In the genomic region with DNA sequence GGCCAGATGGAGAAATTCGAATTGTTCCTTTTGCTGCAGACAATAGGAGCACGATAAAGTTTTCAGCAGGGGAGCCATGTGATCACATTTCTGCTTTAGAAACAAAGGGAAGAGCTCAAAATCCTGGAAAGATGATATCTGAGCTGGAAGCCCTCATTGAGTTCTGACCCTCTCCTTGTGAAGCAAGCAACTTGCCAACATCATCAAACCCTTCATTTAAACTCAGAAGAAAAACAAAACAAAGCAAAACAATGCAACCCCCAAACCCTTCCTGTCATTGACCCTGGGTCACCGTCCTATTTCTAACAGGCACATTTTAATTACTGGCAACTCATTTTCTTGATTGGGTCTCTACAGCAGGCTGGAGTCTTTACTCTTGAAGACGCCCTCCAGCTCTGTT, we compare ENCODE assay signal across 17 cellular contexts.
DNase-seq lines count a peak whose midpoint lies in the region; ATAC-seq and TF ChIP-seq lines count a peak whose summit lies in the region.
"Had no signal": no experiment of that assay in that cellular context is flagged by ENCODE, and none has a peak within 500 bp of the region (broad histone marks: within the 10 kb centered on the region; RNA-seq: fewer than 3 reads in every experiment).

No MANE protein-coding gene starts in this region.

- TF ChIP-seq CTCF in body of pancreas (IDR thresholded peaks at IDR 0.05): no peak
- no peak for TF ChIP-seq CTCF in Calu3 (IDR thresholded peaks at IDR 0.05; ENCODE audit: unreplicated experiment)
- no peak for TF ChIP-seq CTCF in mucosa of descending colon (IDR thresholded peaks at IDR 0.05)

- POLR2A ChIA-PET in activated CD4-positive, alpha-beta T cell treated with anti-CD3 and anti-CD28 coated beads for 36 hours (lab: Charles Lee): no interaction called here

- no peak overlapping the region for H3K27ac ChIP-seq in body of pancreas
- H3K27ac ChIP-seq: 22Rv1 had no signal

- H3K27me3 Mint-ChIP-seq in activated CD4-positive, alpha-beta T cell treated with anti-CD3 and anti-CD28 coated beads for 36 hours: no peaks in the 10 kb centered on the region
- peaks cover 5% of the 10 kb centered on the region for H3K27me3 Mint-ChIP-seq in Calu3 (ENCODE audit: unreplicated experiment)
- H3K27me3 Mint-ChIP-seq: activated naive CD8-positive, alpha-beta T cell treated with anti-CD3 and anti-CD28 coated beads for 36 hours had no signal

- BruUV-seq in Calu3 (replicated peaks; lab: Mats Ljungman, UMichigan): no TSS peak

- CTCF ChIA-PET in activated CD4-positive, alpha-beta T cell treated with anti-CD3 and anti-CD28 coated beads for 36 hours (lab: Charles Lee): interaction anchor here (0.5 to 1.2 kb wide), 2 partner anchors 30 to 154 kb away, joined by 3 to 4 read pairs; no protein-coding TSS in a partner anchor
- CTCF ChIA-PET in Calu3 (lab: Charles Lee): no interaction called here

- H3K9me3 Mint-ChIP-seq in activated CD4-positive, alpha-beta T cell treated with anti-CD3 and anti-CD28 coated beads for 36 hours (ENCODE audit: low read depth): no peaks in the 10 kb centered on the region
- H3K9me3 Mint-ChIP-seq in stimulated activated effector memory CD8-positive, alpha-beta T cell treated with anti-CD3 and anti-CD28 coated beads, Interleukin-12 subunit alpha, Interleukin-12 subunit beta, amount 100 ng/mL, for 72 hours: no peaks in the 10 kb centered on the region
- peaks cover 6% of the 10 kb centered on the region for H3K9me3 Mint-ChIP-seq in Calu3 (ENCODE audit: low read depth, unreplicated experiment)
- H3K9me3 Mint-ChIP-seq: activated naive CD8-positive, alpha-beta T cell treated with anti-CD3 and anti-CD28 coated beads for 36 hours; activated T-helper 1 cell treated with anti-CD3 and anti-CD28 coated beads, Interleukin-12 subunit alpha, Interleukin-12 subunit beta, Interleukin-2, Interleukin-4 antibody, amounts not matched to agents 30 ng/mL and 10 ng/mL and 1 ng/mL, durations not matched to agents 14 hours and 24 hours and 36 hours; CD8-positive, alpha-beta memory T cell had no signal

- H3K9me3 ChIP-seq in body of pancreas: no peaks in the 10 kb centered on the region
- H3K9me3 ChIP-seq in mucosa of descending colon: no peaks in the 10 kb centered on the region
- H3K9me3 ChIP-seq: thoracic aorta had no signal

- no peak for ATAC-seq in activated CD4-positive, alpha-beta T cell treated with anti-CD3 and anti-CD28 coated beads for 36 hours
- ATAC-seq in body of pancreas (peak; percentile 19), left ventricle myocardium superior (peak; percentile 32), mucosa of descending colon (no peak)
- ATAC-seq in stimulated activated effector memory CD8-positive, alpha-beta T cell treated with anti-CD3 and anti-CD28 coated beads, Interleukin-12 subunit alpha, Interleukin-12 subunit beta, amount 100 ng/mL, for 72 hours: no peak
- ATAC-seq: stimulated activated naive B cell treated with anti-CD40 and anti-IgM and Interleukin-4, amounts not matched to agents 10 μg/mL and 1 μg/mL and 100 μg/mL, for 72 hours had no signal

- H3K27me3 ChIP-seq in body of pancreas: no peaks in the 10 kb centered on the region

- intact Hi-C loops in activated CD4-positive, alpha-beta T cell treated with anti-CD3 and anti-CD28 coated beads for 36 hours (cut with DNase I, micrococcal nuclease): no loop called here
- intact Hi-C loops in body of pancreas (cut with DNase I) (no loop called here), left ventricle myocardium superior (cut with micrococcal nuclease) (no loop called here), Calu3 (cut with micrococcal nuclease; ENCODE audit: unreplicated experiment) (no loop called here), mucosa of descending colon (cut with DNase I, micrococcal nuclease) (no loop called here)

- H3K4me3 ChIP-seq in body of pancreas (no peak overlapping the region), mucosa of descending colon (no peak overlapping the region)

- DNase-seq in activated CD4-positive, alpha-beta T cell treated with anti-CD3 and anti-CD28 coated beads for 36 hours: no peak
- no peak for DNase-seq in activated CD4-positive, alpha-beta T cell treated with anti-CD3 and anti-CD28 coated beads, Interleukin-2, amount 50 U/mL, for 4 hours
- DNase-seq in body of pancreas: no peak
- DNase-seq in left ventricle myocardium superior: no peak
- DNase-seq in stimulated activated effector memory CD8-positive, alpha-beta T cell treated with anti-CD3 and anti-CD28 coated beads, Interleukin-12 subunit alpha, Interleukin-12 subunit beta, amount 100 ng/mL, for 72 hours (ENCODE audit: low spot score in 2 of 2): no peak
- DNase-seq in Calu3: no peak
- no peak for DNase-seq in mucosa of descending colon
- no peak for DNase-seq in NCI-H526 (lab: John Stamatoyannopoulos, UW)
- DNase-seq: DMS153; NCI-H2081 treated with DMSO at 0.1 percent for 48 hours; occipital lobe; stimulated activated naive B cell treated with anti-CD40 and anti-IgM and Interleukin-4, amounts not matched to agents 10 μg/mL and 1 μg/mL and 100 μg/mL, for 72 hours had no signal

- H3K36me3 ChIP-seq in body of pancreas (replicated peaks in 1 of 2; ENCODE audit: insufficient read depth in 1 of 2, low read depth in 2 of 2): no peaks in the 10 kb centered on the region
- H3K36me3 ChIP-seq in mucosa of descending colon (ENCODE audit: low read depth): no peaks in the 10 kb centered on the region
- H3K36me3 ChIP-seq: thoracic aorta had no signal

- no peak overlapping the region for H3K4me3 Mint-ChIP-seq in activated CD4-positive, alpha-beta T cell treated with anti-CD3 and anti-CD28 coated beads for 36 hours
- H3K4me3 Mint-ChIP-seq in stimulated activated effector memory CD8-positive, alpha-beta T cell treated with anti-CD3 and anti-CD28 coated beads, Interleukin-12 subunit alpha, Interleukin-12 subunit beta, amount 100 ng/mL, for 72 hours: peak overlapping the region; percentile 68
- no peak overlapping the region for H3K4me3 Mint-ChIP-seq in Calu3 (ENCODE audit: low read depth, unreplicated experiment)
- H3K4me3 Mint-ChIP-seq: stimulated activated naive B cell treated with anti-CD40 and anti-IgM and Interleukin-4, amounts not matched to agents 10 μg/mL and 1 μg/mL and 100 μg/mL, for 72 hours had no signal

- TF ChIP-seq POLR2A in body of pancreas (IDR thresholded peaks at IDR 0.05): no peak

- H3K27ac Mint-ChIP-seq in activated CD4-positive, alpha-beta T cell treated with anti-CD3 and anti-CD28 coated beads for 36 hours: peak overlapping the region; percentile 26
- H3K27ac Mint-ChIP-seq in stimulated activated effector memory CD8-positive, alpha-beta T cell treated with anti-CD3 and anti-CD28 coated beads, Interleukin-12 subunit alpha, Interleukin-12 subunit beta, amount 100 ng/mL, for 72 hours: peak overlapping the region; percentile 88
- no peak overlapping the region for H3K27ac Mint-ChIP-seq in Calu3 (ENCODE audit: unreplicated experiment)
- H3K27ac Mint-ChIP-seq: activated T-helper 1 cell treated with anti-CD3 and anti-CD28 coated beads, Interleukin-12 subunit alpha, Interleukin-12 subunit beta, Interleukin-2, Interleukin-4 antibody, amounts not matched to agents 30 ng/mL and 10 ng/mL and 1 ng/mL, durations not matched to agents 14 hours and 24 hours and 36 hours; stimulated activated naive B cell treated with anti-CD40 and anti-IgM and Interleukin-4, amounts not matched to agents 10 μg/mL and 1 μg/mL and 100 μg/mL, for 72 hours had no signal

- H3K36me3 Mint-ChIP-seq in activated CD4-positive, alpha-beta T cell treated with anti-CD3 and anti-CD28 coated beads for 36 hours (ENCODE audit: low read depth): no peaks in the 10 kb centered on the region
- no peaks in the 10 kb centered on the region for H3K36me3 Mint-ChIP-seq in stimulated activated effector memory CD8-positive, alpha-beta T cell treated with anti-CD3 and anti-CD28 coated beads, Interleukin-12 subunit alpha, Interleukin-12 subunit beta, amount 100 ng/mL, for 72 hours
- H3K36me3 Mint-ChIP-seq in Calu3 (ENCODE audit: insufficient read depth, unreplicated experiment): peaks cover 5% of the 10 kb centered on the region
- H3K36me3 Mint-ChIP-seq: CD8-positive, alpha-beta memory T cell; stimulated activated naive B cell treated with anti-CD40 and anti-IgM and Interleukin-4, amounts not matched to agents 10 μg/mL and 1 μg/mL and 100 μg/mL, for 72 hours had no signal

- 68 to 76% methylated on average over 4 of the region's 4 CpGs for WGBS in body of pancreas, 2 donors

- H3K4me1 ChIP-seq in body of pancreas: peaks cover 13% of the 10 kb centered on the region
- H3K4me1 ChIP-seq in mucosa of descending colon (ENCODE audit: low read depth): no peaks in the 10 kb centered on the region

- peaks cover 16% of the 10 kb centered on the region for H3K4me1 Mint-ChIP-seq in activated CD4-positive, alpha-beta T cell treated with anti-CD3 and anti-CD28 coated beads for 36 hours
- peaks cover 23% of the 10 kb centered on the region for H3K4me1 Mint-ChIP-seq in stimulated activated effector memory CD8-positive, alpha-beta T cell treated with anti-CD3 and anti-CD28 coated beads, Interleukin-12 subunit alpha, Interleukin-12 subunit beta, amount 100 ng/mL, for 72 hours
- peaks cover 11% of the 10 kb centered on the region for H3K4me1 Mint-ChIP-seq in Calu3 (ENCODE audit: low read depth, unreplicated experiment)
- H3K4me1 Mint-ChIP-seq: stimulated activated naive B cell treated with anti-CD40 and anti-IgM and Interleukin-4, amounts not matched to agents 10 μg/mL and 1 μg/mL and 100 μg/mL, for 72 hours had no signal

Comparison
In these comparisons a context has a peak if more than half of its experiments do, and no peak if none do; other contexts are left out.
1. ATAC-seq: peak in body of pancreas (single experiment) and left ventricle myocardium superior (single experiment); none in activated CD4-positive, alpha-beta T cell treated with anti-CD3 and anti-CD28 coated beads for 36 hours (single experiment), stimulated activated effector memory CD8-positive, alpha-beta T cell treated with anti-CD3 and anti-CD28 coated beads, Interleukin-12 subunit alpha, Interleukin-12 subunit beta, amount 100 ng/mL, for 72 hours (single experiment) and mucosa of descending colon (single experiment).